8 cellular contexts compared by ENCODE assay signal in genomic region chr14:72516936-72517408, GRCh38.
DNase-seq lines count a peak whose midpoint lies in the region; ATAC-seq and TF ChIP-seq lines count a peak whose summit lies in the region.

No MANE protein-coding gene starts in this region.

- H3K36me3 ChIP-seq in MG63 = no peaks in the 10 kb centered on the region

- TF ChIP-seq CTCF in astrocyte of the cerebellum (IDR thresholded peaks at IDR 0.05; ENCODE audit: low read depth, low read length, missing control alignments) = peak; percentile 91

- H3K4me1 Mint-ChIP-seq in T-helper 2 cell treated with Interferon-gamma antibody and Interleukin-4, amounts not matched to agents 5 μg/mL and 100 μg/mL, for 36 hours (ENCODE audit: low read depth) = peaks cover 61% of the 10 kb centered on the region

- H3K9me3 Mint-ChIP-seq in T-helper 2 cell treated with Interferon-gamma antibody and Interleukin-4, amounts not matched to agents 5 μg/mL and 100 μg/mL, for 36 hours = peaks cover 23% of the 10 kb centered on the region

- no peak overlapping the region for H3K4me3 ChIP-seq in MG63
- no peak overlapping the region for H3K4me3 ChIP-seq in astrocyte of the cerebellum (ENCODE audit: low read depth, low read length)

- ATAC-seq in GM21619 (IDR thresholded peaks at IDR 0.05; ENCODE audit: unreplicated experiment) = no peak
- ATAC-seq in GM21528 (IDR thresholded peaks at IDR 0.05; ENCODE audit: low FRiP score, unreplicated experiment) = no peak

- H3K9me3 ChIP-seq in MG63 = peaks cover 10% of the 10 kb centered on the region

- no peaks in the 10 kb centered on the region for H3K27me3 ChIP-seq in MG63

- H3K4me3 Mint-ChIP-seq in T-helper 2 cell treated with Interferon-gamma antibody and Interleukin-4, amounts not matched to agents 5 μg/mL and 100 μg/mL, for 36 hours = peak overlapping the region; percentile 52

- H3K36me3 Mint-ChIP-seq in T-helper 2 cell treated with Interferon-gamma antibody and Interleukin-4, amounts not matched to agents 5 μg/mL and 100 μg/mL, for 36 hours (ENCODE audit: low read depth) = peaks cover 21% of the 10 kb centered on the region

- peaks cover 30% of the 10 kb centered on the region for H3K27me3 Mint-ChIP-seq in T-helper 2 cell treated with Interferon-gamma antibody and Interleukin-4, amounts not matched to agents 5 μg/mL and 100 μg/mL, for 36 hours (ENCODE audit: low read depth)

- peak overlapping the region; percentile 58 for H3K27ac Mint-ChIP-seq in T-helper 2 cell treated with Interferon-gamma antibody and Interleukin-4, amounts not matched to agents 5 μg/mL and 100 μg/mL, for 36 hours

- DNase-seq in EL (peak; percentile 86), MG63 (peak; percentile 47), astrocyte of the cerebellum (ENCODE audit: low read depth) (peak; percentile 80), iPS DF 19.7 (ENCODE audit: low read depth, low spot score) (peak; percentile 40), smooth muscle cell of the brain vasculature (ENCODE audit: low read depth, low spot score) (peak; percentile 78)
- peak; percentile 55 for DNase-seq in T-helper 2 cell treated with Interferon-gamma antibody and Interleukin-4, amounts not matched to agents 5 μg/mL and 100 μg/mL, for 36 hours (ENCODE audit: low spot score)

- in situ Hi-C loops in astrocyte of the cerebellum (cut with HindIII; ENCODE audit: low sequenced_read_pairs) = loop anchor here (10.0 kb wide), 1 partner anchor 408 kb away; the partner anchor contains the start of gene DCAF4
